In genomic region chr1:197062692-197063091, GRCh38 we compare ENCODE assay signal across 13 cellular contexts.
DNase-seq lines count a peak whose midpoint lies in the region; ATAC-seq and TF ChIP-seq lines count a peak whose summit lies in the region.
"Had no signal": no experiment of that assay in that cellular context is flagged by ENCODE, and none has a peak within 500 bp of the region (broad histone marks: within the 10 kb centered on the region; RNA-seq: fewer than 3 reads in every experiment).

No MANE protein-coding gene starts in this region.

- TF ChIP-seq CTCF in GM13976 (IDR thresholded peaks at IDR 0.05; ENCODE audit: borderline replicate concordance, control extremely low read depth, extremely low read depth, insufficient read depth, missing control alignments): no peak

- in situ Hi-C loops in GM13976 (cut with MboI; ENCODE audit: low sequenced_read_pairs, unreplicated experiment): no loop called here

- ATAC-seq in GM19438 (IDR thresholded peaks at IDR 0.05; ENCODE audit: low read depth, unreplicated experiment) (peak; percentile 90), HG02759 (IDR thresholded peaks at IDR 0.05; ENCODE audit: unreplicated experiment) (peak; percentile 93), HG03354 (IDR thresholded peaks at IDR 0.05; ENCODE audit: poor library complexity, severe bottlenecking, unreplicated experiment) (peak; percentile 88)
- ATAC-seq: PC-3 had no signal

- DNase-seq in GM13976 (ENCODE audit: low spot score) (peak; percentile 4), UCSD-AML1 (lab: John Stamatoyannopoulos, UW; ENCODE audit: unreplicated experiment) (no peak), NOMO-1 (lab: John Stamatoyannopoulos, UW; ENCODE audit: unreplicated experiment in 2 of 2) (no peak), germinal center (ENCODE audit: low spot score) (no peak), cerebellar nuclear complex (lab: John Stamatoyannopoulos, UW) (no peak)
- DNase-seq: DMS79 treated with DMSO at 0.1 percent for 48 hours, NCI-H1694 treated with DMSO at 0.1 percent for 48 hours, PC-3, T1000, tibial artery had no signal
